ENCODE assay signal across 8 cellular contexts in the genomic region with DNA sequence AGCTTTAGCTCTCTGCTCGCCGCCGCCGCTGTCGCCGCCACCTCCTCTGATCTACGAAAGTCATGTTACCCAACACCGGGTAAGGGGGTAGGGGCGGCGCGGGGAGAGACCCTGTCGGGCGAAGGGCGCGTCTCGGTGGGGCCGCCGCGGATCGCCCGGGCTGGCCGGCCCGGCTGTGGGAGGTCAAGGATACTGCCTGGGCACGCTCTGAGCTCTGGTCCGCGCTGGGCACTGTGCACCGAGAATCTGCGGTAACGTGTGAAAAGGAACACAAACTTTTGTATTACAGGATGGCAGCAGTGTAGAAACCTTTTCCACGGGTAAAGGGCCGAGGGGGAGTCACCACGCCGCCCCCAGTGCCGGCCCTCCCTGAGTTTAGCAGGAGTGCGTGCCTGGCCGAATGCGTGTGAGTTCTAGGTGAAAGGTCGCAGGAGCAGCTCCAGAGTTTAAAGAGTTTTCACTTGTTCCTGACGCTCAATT. TPM values are rescaled to one million over a fixed set of nuclear protein-coding genes. Genes with fewer than 3 reads are reported as not detected.
DNase-seq lines count a peak whose midpoint lies in the region; ATAC-seq, FAIRE-seq and TF ChIP-seq lines count a peak whose summit lies in the region.

A gene (plus strand): TSS at position 7 of the 480 bp plus-strand sequence. CDS start 56 bp downstream, at position 63.

- H3K4me1 ChIP-seq in GM23248 (ENCODE audit: insufficient read depth) (peaks cover 15% of the 10 kb centered on the region; the same call in 1 of the 2 replicates), Loucy (ENCODE audit: insufficient read depth, low read length, poor library complexity, severe bottlenecking) (peaks cover 51% of the 10 kb centered on the region), left ventricle myocardium inferior (peaks cover 79% of the 10 kb centered on the region), rectal smooth muscle tissue (ENCODE audit: control insufficient read depth, insufficient read depth, low read length) (peaks cover 13% of the 10 kb centered on the region)

- H3K27ac Mint-ChIP-seq in activated naive CD8-positive, alpha-beta T cell treated with anti-CD3 and anti-CD28 coated beads, Interleukin-2, amount 50 U/mL, for 24 hours = peak within 1 kb of the TSS; percentile 95

- peak within 1 kb of the TSS; percentile 84 for H2AFZ ChIP-seq in GM23248
- peak within 1 kb of the TSS; percentile 99 for H2AFZ ChIP-seq in Loucy (ENCODE audit: low read length)

- H3K9me3 Mint-ChIP-seq in activated naive CD8-positive, alpha-beta T cell treated with anti-CD3 and anti-CD28 coated beads, Interleukin-2, amount 50 U/mL, for 24 hours = no peaks in the 10 kb centered on the region

- DNase-seq in GM12891 (ENCODE audit: insufficient read length, low spot score) = no peak
- peak; percentile 78 for DNase-seq in GM23248
- peak; percentile 52 for DNase-seq in activated naive CD8-positive, alpha-beta T cell treated with anti-CD3 and anti-CD28 coated beads, Interleukin-2, amount 50 U/mL, for 24 hours
- DNase-seq in left ventricle myocardium inferior = no peak
- DNase-seq in COLO829 (ENCODE audit: low spot score) = no peak
- DNase-seq in hippocampal formation (lab: John Stamatoyannopoulos, UW) = no peak

- H4K20me1 ChIP-seq in GM23248 (ENCODE audit: insufficient read depth) (no peaks in the 10 kb centered on the region), Loucy (ENCODE audit: insufficient read depth, low read length, poor library complexity, severe bottlenecking) (no peaks in the 10 kb centered on the region)

- H3K27ac ChIP-seq in GM23248 (peak within 1 kb of the TSS; percentile 96), left ventricle myocardium inferior (replicated peaks) (peak within 1 kb of the TSS; percentile 97), rectal smooth muscle tissue (ENCODE audit: low read depth, low read length) (peak within 1 kb of the TSS; percentile 99)

- H3K4me3 Mint-ChIP-seq in activated naive CD8-positive, alpha-beta T cell treated with anti-CD3 and anti-CD28 coated beads, Interleukin-2, amount 50 U/mL, for 24 hours = peak within 1 kb of the TSS; percentile 95

- H3K4me3 ChIP-seq in GM23248 (peak within 1 kb of the TSS; percentile 87), Loucy (ENCODE audit: low read length, poor library complexity, severe bottlenecking) (peak within 1 kb of the TSS; percentile 100), left ventricle myocardium inferior (peak within 1 kb of the TSS; percentile 78), rectal smooth muscle tissue (ENCODE audit: low read length) (peak within 1 kb of the TSS; percentile 96)

- H3K9ac ChIP-seq in GM23248 (peak within 1 kb of the TSS; percentile 94), Loucy (ENCODE audit: low read depth, low read length, poor library complexity, severe bottlenecking) (peak within 1 kb of the TSS; percentile 98), rectal smooth muscle tissue (ENCODE audit: low read length) (peak within 1 kb of the TSS; percentile 69)

- peaks cover 42% of the 10 kb centered on the region for H3K4me1 Mint-ChIP-seq in activated naive CD8-positive, alpha-beta T cell treated with anti-CD3 and anti-CD28 coated beads, Interleukin-2, amount 50 U/mL, for 24 hours

- H3K36me3 Mint-ChIP-seq in activated naive CD8-positive, alpha-beta T cell treated with anti-CD3 and anti-CD28 coated beads, Interleukin-2, amount 50 U/mL, for 24 hours (ENCODE audit: low read depth) = no peaks in the 10 kb centered on the region

- H3K9me3 ChIP-seq in GM23248 (ENCODE audit: low read depth) (no peaks in the 10 kb centered on the region), Loucy (ENCODE audit: insufficient read depth, low read depth, low read length) (no peaks in the 10 kb centered on the region), left ventricle myocardium inferior (replicated peaks) (no peaks in the 10 kb centered on the region)

- TF ChIP-seq CTCF in Loucy (conservative IDR thresholded peaks at IDR 0.05; ENCODE audit: low read length) (no peak), left ventricle myocardium inferior (IDR thresholded peaks at IDR 0.05; ENCODE audit: borderline replicate concordance) (no peak)

- H3K9me2 ChIP-seq in GM23248 (ENCODE audit: insufficient read depth) = peaks cover 3% of the 10 kb centered on the region; the same call in 1 of the 2 replicates
- H3K9me2 ChIP-seq in Loucy (replicated peaks; ENCODE audit: low read depth, low read length) = no peaks in the 10 kb centered on the region

- intact Hi-C loops in left ventricle myocardium inferior (cut with micrococcal nuclease) = no loop called here

- H3F3A ChIP-seq in GM23248 (ENCODE audit: insufficient read depth) = peaks cover 6% of the 10 kb centered on the region; the same call in 1 of the 2 replicates
- H3F3A ChIP-seq in Loucy (ENCODE audit: low read depth) = no peaks in the 10 kb centered on the region; the same call in 1 of the 2 replicates

- H3K27me3 Mint-ChIP-seq in activated naive CD8-positive, alpha-beta T cell treated with anti-CD3 and anti-CD28 coated beads, Interleukin-2, amount 50 U/mL, for 24 hours = no peaks in the 10 kb centered on the region

- no peaks in the 10 kb centered on the region for H3K27me3 ChIP-seq in GM23248 (replicated peaks; ENCODE audit: insufficient read depth)
- H3K27me3 ChIP-seq in Loucy (ENCODE audit: insufficient read depth, low read length, poor library complexity, severe bottlenecking) = no peaks in the 10 kb centered on the region
- H3K27me3 ChIP-seq in left ventricle myocardium inferior (ENCODE audit: low read depth) = no peaks in the 10 kb centered on the region
- no peaks in the 10 kb centered on the region for H3K27me3 ChIP-seq in rectal smooth muscle tissue (ENCODE audit: control insufficient read depth, insufficient read depth, low read length)

- ATAC-seq in activated naive CD8-positive, alpha-beta T cell treated with anti-CD3 and anti-CD28 coated beads, Interleukin-2, amount 50 U/mL, for 24 hours = no peak

- TF ChIP-seq POLR2A in GM12891 (IDR thresholded peaks at IDR 0.05; ENCODE audit: low read depth, low read length) = 0 out of 2 replicates have a peak, but pooled peaks have one; percentile 7

- H3K4me2 ChIP-seq in GM23248 (ENCODE audit: unreplicated experiment) (peak within 1 kb of the TSS; percentile 91), Loucy (ENCODE audit: low read depth, low read length, poor library complexity, severe bottlenecking) (peak within 1 kb of the TSS; percentile 82)

- in situ Hi-C loops in GM23248 (cut with MboI) = no loop called here

- H3K36me3 ChIP-seq in GM23248 (ENCODE audit: low read depth) (no peaks in the 10 kb centered on the region; the same call in 1 of the 2 replicates), Loucy (ENCODE audit: insufficient read depth, low read length) (no peaks in the 10 kb centered on the region), left ventricle myocardium inferior (no peaks in the 10 kb centered on the region), rectal smooth muscle tissue (ENCODE audit: control insufficient read depth, insufficient read depth, low read length) (peaks cover 2% of the 10 kb centered on the region)

- no peak for FAIRE-seq in GM12891 (lab: Jason Lieb, UNC)

- H3K79me2 ChIP-seq in GM23248 (ENCODE audit: insufficient read depth) (peaks cover 70% of the 10 kb centered on the region), Loucy (ENCODE audit: insufficient read depth, low read length) (peaks cover 51% of the 10 kb centered on the region)

- WGBS in GM23248 (ENCODE audit: low coverage in 1 of 2, low lambda C conversion rate in 2 of 2, missing lambda C conversion rate in 2 of 2), 2 experiments = 0 to 1% methylated on average over 31 to 39 of the region's 39 CpGs

TF ChIP-seq in GM12891, 5 proteins besides CTCF, POLR2A, EP300 and RAD21:
- TF ChIP-seq TAF1 (IDR thresholded peaks at IDR 0.05; ENCODE audit: low read depth, low read length) = no peak
- no peak for TF ChIP-seq POU2F2 (IDR thresholded peaks at IDR 0.05; ENCODE audit: low read depth, low read length)
- TF ChIP-seq PAX5 (IDR thresholded peaks at IDR 0.05; ENCODE audit: insufficient read depth, low read length, severe bottlenecking) = no peak
- no peak for TF ChIP-seq POLR2AphosphoS5 (IDR thresholded peaks at IDR 0.05; ENCODE audit: low read depth, low read length)
- no peak for TF ChIP-seq SPI1 (IDR thresholded peaks at IDR 0.05; ENCODE audit: low read depth, low read length)

RNA-seq across cellular contexts. Expression of the gene that starts here (rescaled TPM):
- 24.5 TPM for polyA plus RNA-seq in GM12891 (2012; ENCODE audit: low read depth, missing spikeins)
- 30.6 and 39.2 TPM in 2 replicates for total RNA-seq in GM23248 (2014; rRNA removed; shearing (Covaris generic))
- 35.8 and 36.8 TPM in 2 replicates for polyA plus RNA-seq in GM23248 (2016; fragmentation: Nextera tagmentation; extraction: Ambion mirVana)
- total RNA-seq in left ventricle myocardium inferior = 234 TPM

Comparison
In these comparisons a context has a peak if more than half of its experiments do, and no peak if none do; other contexts are left out.
1. DNase-seq: peak in GM23248 (single experiment) and activated naive CD8-positive, alpha-beta T cell treated with anti-CD3 and anti-CD28 coated beads, Interleukin-2, amount 50 U/mL, for 24 hours (single experiment); none in GM12891 (single experiment), left ventricle myocardium inferior (single experiment), COLO829 (single experiment) and hippocampal formation (0 of 2).
2. Peak in every context shown above with its lines, with median percentiles within 50 percentile points of each other: H3K27ac ChIP-seq, H3K4me3 ChIP-seq and H3K9ac ChIP-seq.